19 cellular contexts compared by ENCODE assay signal in the genomic region with DNA sequence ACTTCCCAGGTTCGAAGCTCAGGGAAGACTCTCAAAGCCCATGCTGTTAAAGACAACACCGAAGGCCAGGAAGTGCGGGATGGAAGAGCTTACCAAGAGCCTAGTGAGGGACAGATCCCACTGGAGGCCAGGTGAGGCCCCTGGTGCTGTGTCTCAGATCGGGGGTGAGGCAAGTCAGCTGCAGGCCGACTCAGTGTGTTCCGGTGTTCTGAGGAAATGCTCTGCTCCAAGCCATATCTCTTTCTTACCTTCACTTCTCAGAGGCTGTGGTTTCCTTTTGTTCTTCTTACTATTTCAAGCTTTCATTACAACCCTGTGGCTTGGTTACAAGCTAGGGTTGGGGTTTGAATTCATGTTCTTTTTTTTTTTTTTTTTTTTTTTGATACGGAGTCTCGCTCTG.
DNase-seq lines count a peak whose midpoint lies in the region; ATAC-seq, FAIRE-seq and TF ChIP-seq lines count a peak whose summit lies in the region.
"Had no signal": no experiment of that assay in that cellular context is flagged by ENCODE, and none has a peak within 500 bp of the region (broad histone marks: within the 10 kb centered on the region; RNA-seq: fewer than 3 reads in every experiment).

No MANE protein-coding gene starts in this region.

- no peaks in the 10 kb centered on the region for H3K9me3 ChIP-seq in BLaER1 treated with 17β-estradiol and CSF1 and Interleukin-3, amounts not matched to agents 10 nM and 100 nM (replicated peaks in 1 of 11)
- no peaks in the 10 kb centered on the region for H3K9me3 ChIP-seq in small intestine (ENCODE audit: control insufficient read depth, low read depth)
- H3K9me3 ChIP-seq: breast epithelium, HAP-1, Peyer's patch, upper lobe of left lung had no signal

- no peak overlapping the region for H2AFZ ChIP-seq in GM23338

- peaks cover 7% of the 10 kb centered on the region for H3K27me3 Mint-ChIP-seq in GM23338 (ENCODE audit: insufficient read depth, low read depth, poor library complexity)
- H3K27me3 Mint-ChIP-seq in glutamatergic neuron (ENCODE audit: unreplicated experiment), result peaks cover 2% of the 10 kb centered on the region

- H3F3A ChIP-seq in GM23338 (replicated peaks; ENCODE audit: low read depth), result no peaks in the 10 kb centered on the region

- H3K9me3 Mint-ChIP-seq in GM23338 (no peaks in the 10 kb centered on the region; the same call in 2 of the 3 replicates), glutamatergic neuron (ENCODE audit: unreplicated experiment) (peaks cover 5% of the 10 kb centered on the region)
- H3K9me3 Mint-ChIP-seq: nephron had no signal

- TF ChIP-seq CTCF in GM23338 (conservative IDR thresholded peaks at IDR 0.05; ENCODE audit: low read depth in 2 of 2) (no peak), glutamatergic neuron (IDR thresholded peaks at IDR 0.05; ENCODE audit: partially characterized antibody, unreplicated experiment) (no peak)

- H3K4me1 Mint-ChIP-seq in GM23338, result peaks cover 21% of the 10 kb centered on the region
- H3K4me1 Mint-ChIP-seq in glutamatergic neuron (ENCODE audit: low read depth, unreplicated experiment), result peaks cover 33% of the 10 kb centered on the region

- H3K27me3 ChIP-seq in BLaER1 treated with 17β-estradiol and CSF1 and Interleukin-3, amounts not matched to agents 10 nM and 100 nM, result no peaks in the 10 kb centered on the region
- no peaks in the 10 kb centered on the region for H3K27me3 ChIP-seq in small intestine (ENCODE audit: control insufficient read depth in 2 of 2, insufficient read depth in 2 of 2, low read length in 2 of 2)
- peaks cover 11% of the 10 kb centered on the region for H3K27me3 ChIP-seq in GM23338 (ENCODE audit: insufficient read depth)
- H3K27me3 ChIP-seq: breast epithelium, Peyer's patch, upper lobe of left lung had no signal

- H3K4me3 Mint-ChIP-seq in GM23338 (no peak overlapping the region), glutamatergic neuron (ENCODE audit: unreplicated experiment) (no peak overlapping the region)
- H3K4me3 Mint-ChIP-seq: nephron had no signal

- H3K79me2 ChIP-seq in GM23338 (replicated peaks; ENCODE audit: insufficient read depth), result no peaks in the 10 kb centered on the region

- no peak overlapping the region for H3K9ac ChIP-seq in BLaER1 treated with 17β-estradiol and CSF1 and Interleukin-3, amounts not matched to agents 10 nM and 100 nM

- H3K9me2 ChIP-seq in GM23338 (ENCODE audit: insufficient read depth), result no peaks in the 10 kb centered on the region

- peaks cover 18 to 41% (median 33%) of the 10 kb centered on the region in 10 experiments for H3K4me1 ChIP-seq in BLaER1 treated with 17β-estradiol and CSF1 and Interleukin-3, amounts not matched to agents 10 nM and 100 nM
- H3K4me1 ChIP-seq in small intestine (ENCODE audit: control insufficient read depth in 2 of 2, insufficient read depth in 1 of 2, low read depth in 1 of 2, low read length in 1 of 2), result no peaks in the 10 kb centered on the region
- peaks cover 21% of the 10 kb centered on the region for H3K4me1 ChIP-seq in GM23338 (ENCODE audit: insufficient read depth)
- H3K4me1 ChIP-seq: breast epithelium, HAP-1, Peyer's patch, upper lobe of left lung had no signal

- H3K36me3 Mint-ChIP-seq in GM23338 (ENCODE audit: low read depth) (no peaks in the 10 kb centered on the region), glutamatergic neuron (ENCODE audit: unreplicated experiment) (peaks cover 5% of the 10 kb centered on the region)

- WGBS in small intestine, 3 donors, result 71 to 85% (median 81%) methylated on average over 8 of the region's 8 CpGs

- H4K20me1 ChIP-seq in BLaER1 treated with 17β-estradiol and CSF1 and Interleukin-3, amounts not matched to agents 10 nM and 100 nM, result no peaks in the 10 kb centered on the region
- H4K20me1 ChIP-seq in GM23338 (replicated peaks; ENCODE audit: insufficient read depth), result no peaks in the 10 kb centered on the region

- H3K36me3 ChIP-seq in BLaER1 treated with 17β-estradiol and CSF1 and Interleukin-3, amounts not matched to agents 10 nM and 100 nM, result no peaks in the 10 kb centered on the region
- H3K36me3 ChIP-seq in small intestine (ENCODE audit: control insufficient read depth in 2 of 2, insufficient read depth in 2 of 2, low read length in 2 of 2), result no peaks in the 10 kb centered on the region
- no peaks in the 10 kb centered on the region for H3K36me3 ChIP-seq in GM23338 (ENCODE audit: insufficient read depth)
- H3K36me3 ChIP-seq: breast epithelium, HAP-1, Peyer's patch, upper lobe of left lung had no signal

- DNase-seq in activated CD4-positive, alpha-beta T cell treated with anti-CD3 and anti-CD28 coated beads for 4 hours, result peak; percentile 12 to 26
- DNase-seq in activated T-helper 1 cell treated with Interleukin-2 at 50 U/mL for 16 hours (ENCODE audit: low read depth), result peak; percentile 5
- DNase-seq in small intestine, result peak; percentile 20
- DNase-seq in kidney glomerular epithelial cell (lab: John Stamatoyannopoulos, UW), result no peak
- DNase-seq in GM23338 (ENCODE audit: low spot score), result no peak
- no peak for DNase-seq in glutamatergic neuron
- DNase-seq in SIG-M5 treated with dmso at 0.1 percent for 504 hours (lab: John Stamatoyannopoulos, UW; ENCODE audit: unreplicated experiment), result no peak
- DNase-seq: dorsolateral prefrontal cortex, GF-D8, NCI-H2081 treated with DMSO at 0.1 percent for 48 hours, upper lobe of left lung had no signal

- H3K4me2 ChIP-seq in BLaER1 treated with 17β-estradiol and CSF1 and Interleukin-3, amounts not matched to agents 10 nM and 100 nM, result peak overlapping the region in 9 of 11 experiments; percentile 18 to 57 (median 33); a peak in 16 of 22 replicates
- H3K4me2 ChIP-seq in GM23338, result no peak overlapping the region

- H3K27ac ChIP-seq in BLaER1 treated with 17β-estradiol and CSF1 and Interleukin-3, amounts not matched to agents 10 nM and 100 nM, result no peak overlapping the region
- H3K27ac ChIP-seq in small intestine (ENCODE audit: low read depth in 1 of 2, low read length in 1 of 2) (no peak overlapping the region), GM23338 (ENCODE audit: low read depth) (no peak overlapping the region)
- H3K27ac ChIP-seq: breast epithelium, dorsolateral prefrontal cortex, Peyer's patch, upper lobe of left lung had no signal

- FAIRE-seq in small intestine (lab: Jason Lieb, UNC), result no peak
- FAIRE-seq: HepG2 had no signal

- H3K4me3 ChIP-seq in BLaER1 treated with 17β-estradiol and CSF1 and Interleukin-3, amounts not matched to agents 10 nM and 100 nM, result no peak overlapping the region
- H3K4me3 ChIP-seq in small intestine (ENCODE audit: low read depth in 1 of 2, low read length in 2 of 2), result no peak overlapping the region
- H3K4me3 ChIP-seq in GM23338, result no peak overlapping the region
- H3K4me3 ChIP-seq: breast epithelium, dorsolateral prefrontal cortex, HAP-1, lung, Peyer's patch, upper lobe of left lung had no signal

- ATAC-seq in GM23338, result no peak
- ATAC-seq: esophagus mucosa, HepG2 had no signal

- H3K27ac Mint-ChIP-seq in GM23338 (no peak overlapping the region), glutamatergic neuron (ENCODE audit: unreplicated experiment) (no peak overlapping the region)

TF ChIP-seq in GM23338, 12 proteins besides CTCF, POLR2A, EP300 and RAD21 (continues in another document):
- TF ChIP-seq NANOG (IDR thresholded peaks at IDR 0.05; ENCODE audit: borderline replicate concordance) (no peak), ZNF114 (CRISPR knock-in tag; IDR thresholded peaks at IDR 0.05) (no peak), EZH2phosphoT487 (IDR thresholded peaks at IDR 0.05; ENCODE audit: unreplicated experiment) (no peak), POLR2AphosphoS5 (IDR thresholded peaks at IDR 0.05; ENCODE audit: low read depth) (no peak), EZH2 (IDR thresholded peaks at IDR 0.05; ENCODE audit: low read depth, unreplicated experiment) (no peak), JUNB (IDR thresholded peaks at IDR 0.05; ENCODE audit: unreplicated experiment) (no peak), ZNF331 (CRISPR knock-in tag; IDR thresholded peaks at IDR 0.05; ENCODE audit: low read depth) (no peak), STAT1 (IDR thresholded peaks at IDR 0.05; ENCODE audit: unreplicated experiment) (no peak), CREB1 (CRISPR knock-in tag; IDR thresholded peaks at IDR 0.05; ENCODE audit: low read depth) (no peak)

Comparison
In these comparisons a context has a peak if more than half of its experiments do, and no peak if none do; other contexts are left out.
1. DNase-seq: peak in activated CD4-positive, alpha-beta T cell treated with anti-CD3 and anti-CD28 coated beads for 4 hours (2 of 2), activated T-helper 1 cell treated with Interleukin-2 at 50 U/mL for 16 hours (single experiment) and small intestine (single experiment); none in kidney glomerular epithelial cell (single experiment), GM23338 (single experiment), glutamatergic neuron (single experiment) and SIG-M5 treated with dmso at 0.1 percent for 504 hours (single experiment).